26 cellular contexts compared by ENCODE assay signal in genomic region chr13:77299587-77299986, GRCh38. TPM values are rescaled to one million over a fixed set of nuclear protein-coding genes. Genes with fewer than 3 reads are reported as not detected.
DNase-seq lines count a peak whose midpoint lies in the region; ATAC-seq, FAIRE-seq and TF ChIP-seq lines count a peak whose summit lies in the region.
"Had no signal": no experiment of that assay in that cellular context is flagged by ENCODE, and none has a peak within 500 bp of the region (broad histone marks: within the 10 kb centered on the region; RNA-seq: fewer than 3 reads in every experiment).

No MANE protein-coding gene starts in this region.

- H3K4me2 ChIP-seq in Karpas-422 (ENCODE audit: low read depth, low read length, poor library complexity, severe bottlenecking) (peak overlapping the region; percentile 76), mesenchymal stem cell (ENCODE audit: low read length, poor library complexity, severe bottlenecking) (no peak overlapping the region)

- H3K79me1 ChIP-seq in mesenchymal stem cell (replicated peaks; ENCODE audit: low read length, poor library complexity, severe bottlenecking): peaks cover 12% of the 10 kb centered on the region

- WGBS in mesenchymal stem cell: no CpG with 5 or more reads among the region's 1 CpG
- 77 to 78% methylated on average over 1 of the region's 1 CpG for WGBS in thyroid gland, 2 donors

- no peak overlapping the region for H3K14ac ChIP-seq in mesenchymal stem cell (ENCODE audit: low read length in 2 of 2)

- H2AFZ ChIP-seq in Karpas-422 (ENCODE audit: low read length): no peak overlapping the region
- no peak overlapping the region for H2AFZ ChIP-seq in mesenchymal stem cell (ENCODE audit: low read depth, low read length)

- peaks cover 98% of the 10 kb centered on the region for H3K79me2 ChIP-seq in Karpas-422 (ENCODE audit: low read length)

- intact Hi-C loops in thyroid gland (cut with DNase I): no loop called here

- no peak overlapping the region for H3K23ac ChIP-seq in mesenchymal stem cell (ENCODE audit: low read length in 2 of 2)

- peaks cover 75% of the 10 kb centered on the region for H3K4me1 ChIP-seq in Karpas-422 (ENCODE audit: low read length)
- H3K4me1 ChIP-seq in mesenchymal stem cell (ENCODE audit: control insufficient read depth, insufficient read depth, low read depth, low read length): no peaks in the 10 kb centered on the region
- peaks cover 8 to 12% of the 10 kb centered on the region in 2 donors for H3K4me1 ChIP-seq in thyroid gland
- H3K4me1 ChIP-seq: BE2C had no signal

- H3K27ac ChIP-seq in Karpas-422 (ENCODE audit: low read length): peak overlapping the region; percentile 82
- H3K27ac ChIP-seq in mesenchymal stem cell (ENCODE audit: low read length, poor library complexity, severe bottlenecking): no peak overlapping the region
- H3K27ac ChIP-seq in thyroid gland: no peak overlapping the region
- H3K27ac ChIP-seq: 22Rv1, right lobe of liver had no signal

- no peak overlapping the region for H3K18ac ChIP-seq in mesenchymal stem cell (ENCODE audit: low read depth in 1 of 2, low read length in 2 of 2)

- H2BK120ac ChIP-seq in mesenchymal stem cell (ENCODE audit: low read depth, low read length): no peak overlapping the region

- H3K9ac ChIP-seq in Karpas-422 (ENCODE audit: low read length) (no peak overlapping the region), mesenchymal stem cell (ENCODE audit: low read length) (peak overlapping the region; percentile 60)

- no peak for ATAC-seq in GM18858 (IDR thresholded peaks at IDR 0.05; ENCODE audit: unreplicated experiment)
- ATAC-seq: activated naive CD4-positive, alpha-beta T cell treated with anti-CD3 and anti-CD28 coated beads, Interleukin-2, amount 50 U/mL, for 72 hours; gastroesophageal sphincter; mucosa of descending colon had no signal

- FAIRE-seq in A204.1 (lab: Jason Lieb, UNC): peak; percentile 62
- FAIRE-seq: H54 had no signal

- H3K27me3 ChIP-seq in Karpas-422 (ENCODE audit: low read length) (no peaks in the 10 kb centered on the region), mesenchymal stem cell (ENCODE audit: control insufficient read depth in 1 of 2, insufficient read depth in 1 of 2, low read length in 2 of 2) (no peaks in the 10 kb centered on the region), thyroid gland (no peaks in the 10 kb centered on the region)
- H3K27me3 ChIP-seq: BE2C, gastroesophageal sphincter, right lobe of liver had no signal

- H3K9me3 ChIP-seq in Karpas-422 (ENCODE audit: low read length): no peaks in the 10 kb centered on the region
- no peaks in the 10 kb centered on the region for H3K9me3 ChIP-seq in mesenchymal stem cell (ENCODE audit: control insufficient read depth, low read length)
- H3K9me3 ChIP-seq in thyroid gland: no peaks in the 10 kb centered on the region
- H3K9me3 ChIP-seq: BE2C, gastroesophageal sphincter, lower lobe of right lung, mucosa of descending colon, right lobe of liver had no signal

- H2BK12ac ChIP-seq in mesenchymal stem cell (ENCODE audit: low read length in 2 of 2): no peak overlapping the region

- no peak overlapping the region for H2BK15ac ChIP-seq in mesenchymal stem cell (ENCODE audit: low read depth, poor library complexity, severe bottlenecking)

- no peak overlapping the region for H2AK5ac ChIP-seq in mesenchymal stem cell (ENCODE audit: low read length, severe bottlenecking)

- DNase-seq in Karpas-422 (no peak), choroid plexus epithelial cell (ENCODE audit: low read depth) (peak; percentile 12), mesenchymal stem cell (no peak), thyroid gland (no peak), DMS 273 treated with DMSO at 0.1 percent for 48 hours (lab: John Stamatoyannopoulos, UW) (no peak), AG08396 (ENCODE audit: low spot score) (no peak)
- DNase-seq: activated CD4-positive, alpha-beta T cell treated with anti-CD3 and anti-CD28 coated beads, Interleukin-2, amount 50 U/mL, for 48 hours; BE2C; DMS53; erythroblast; KBM-7; lower lobe of right lung; mucosa of descending colon; NCI-H1436; NCI-H2107; NCI-H510A; posterior cingulate gyrus; right lobe of liver; stimulated activated CD8-positive, alpha-beta memory T cell treated with anti-CD3 and anti-CD28 coated beads, Interleukin-4, amount 100 ng/mL, for 48 hours; T-helper 9 cell had no signal

- peaks cover 14% of the 10 kb centered on the region; the same call in 1 of the 2 replicates for H4K20me1 ChIP-seq in Karpas-422 (ENCODE audit: insufficient read depth, low read depth, low read length)

- no peak overlapping the region for H3K4ac ChIP-seq in mesenchymal stem cell (ENCODE audit: low read depth in 1 of 2, low read length in 2 of 2)

- H3K36me3 ChIP-seq in Karpas-422 (ENCODE audit: insufficient read depth, low read length) (peaks cover 10% of the 10 kb centered on the region), mesenchymal stem cell (ENCODE audit: control insufficient read depth in 1 of 2, insufficient read depth in 2 of 2, low read depth in 1 of 2, low read length in 2 of 2) (peaks cover 0 to 14% of the 10 kb centered on the region in 2 experiments), thyroid gland (peaks cover 0 to 3% of the 10 kb centered on the region in 2 donors)
- H3K36me3 ChIP-seq: right lobe of liver had no signal

- TF ChIP-seq CTCF in choroid plexus epithelial cell (conservative IDR thresholded peaks at IDR 0.05; ENCODE audit: low read depth, low read length) (no peak), thyroid gland (IDR thresholded peaks at IDR 0.05) (no peak)

- no peak overlapping the region for H2BK5ac ChIP-seq in mesenchymal stem cell (ENCODE audit: low read depth, low read length, poor library complexity, severe bottlenecking)

- H4K91ac ChIP-seq in mesenchymal stem cell (ENCODE audit: low read length): no peak overlapping the region

- no peaks in the 10 kb centered on the region for H3K9me2 ChIP-seq in Karpas-422 (replicated peaks; ENCODE audit: insufficient read depth, low read length)

- H4K8ac ChIP-seq in mesenchymal stem cell (ENCODE audit: low read length): no peak overlapping the region

- H3K4me3 ChIP-seq in Karpas-422 (ENCODE audit: low read length): peak overlapping the region; percentile 50
- H3K4me3 ChIP-seq in choroid plexus epithelial cell (ENCODE audit: low read depth, low read length): no peak overlapping the region
- no peak overlapping the region for H3K4me3 ChIP-seq in mesenchymal stem cell (ENCODE audit: insufficient read depth in 1 of 2, low read depth in 1 of 2, low read length in 2 of 2)
- H3K4me3 ChIP-seq in thyroid gland (replicated peaks in 1 of 3): no peak overlapping the region
- H3K4me3 ChIP-seq: gastroesophageal sphincter, mucosa of descending colon, right lobe of liver had no signal

- TF ChIP-seq POLR2A in thyroid gland (IDR thresholded peaks at IDR 0.05): no peak

RNA-seq across cellular contexts. Expression of gene MYCBP2, which starts 27.3 kb away (rescaled TPM):
- 178 and 188 TPM in 2 replicates for total RNA-seq in Karpas-422 (2014; rRNA removed; shearing (Covaris generic); ENCODE audit: low replicate concordance)
- polyA plus RNA-seq in mesenchymal stem cell (2013, experiment 1 of 2): 26.9 TPM
- polyA plus RNA-seq in mesenchymal stem cell (2013, experiment 2 of 2): 25.1 TPM
- 100 to 1,000 TPM; 115 to 165 (median 131) TPM for total RNA-seq in thyroid gland
